25 cellular contexts compared by ENCODE assay signal in the genomic region with DNA sequence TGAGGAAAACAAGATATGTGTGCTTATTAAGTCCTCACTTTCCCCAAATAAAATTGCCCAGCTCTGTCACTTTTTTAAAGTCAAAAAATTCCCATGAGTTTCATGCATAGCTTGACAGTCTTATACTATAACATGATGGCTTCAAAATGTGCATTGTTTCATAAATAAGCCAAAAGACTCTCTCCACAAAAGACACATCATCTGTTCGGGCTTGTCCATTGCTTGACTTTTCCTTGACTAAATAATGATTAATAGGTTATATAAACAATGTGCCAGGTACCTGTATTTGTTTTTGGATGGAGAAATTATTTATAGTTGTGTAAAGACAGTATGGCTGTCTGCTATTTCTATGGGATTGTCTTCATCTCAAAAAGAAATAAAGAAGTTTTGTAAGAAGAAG.
DNase-seq lines count a peak whose midpoint lies in the region; ATAC-seq and TF ChIP-seq lines count a peak whose summit lies in the region.
"Had no signal": no experiment of that assay in that cellular context is flagged by ENCODE, and none has a peak within 500 bp of the region (broad histone marks: within the 10 kb centered on the region; RNA-seq: fewer than 3 reads in every experiment).

No MANE protein-coding gene starts in this region.

- H3K4me3 Mint-ChIP-seq in activated CD4-positive, alpha-beta T cell treated with anti-CD3 and anti-CD28 coated beads, Interleukin-2, amount 10 ng/mL, durations not matched to agents 7 days and 5 days = peak overlapping the region; percentile 3
- peak overlapping the region; percentile 22 for H3K4me3 Mint-ChIP-seq in activated T-helper 1 cell treated with anti-CD3 and anti-CD28 coated beads, Interleukin-12 subunit alpha, Interleukin-12 subunit beta, Interleukin-2, Interleukin-4 antibody, amounts not matched to agents 30 ng/mL and 10 ng/mL and 1 ng/mL, durations not matched to agents 14 hours and 24 hours and 36 hours
- peak overlapping the region; percentile 19 to 75 (median 54) for H3K4me3 Mint-ChIP-seq in naive thymus-derived CD8-positive, alpha-beta T cell
- H3K4me3 Mint-ChIP-seq: B cell, WTC11 had no signal

- no peak overlapping the region for H3K27ac ChIP-seq in left ventricle myocardium inferior (replicated peaks)
- H3K27ac ChIP-seq: esophagus muscularis mucosa, gastrocnemius medialis, right atrium auricular region, tibial nerve had no signal

- no peak for TF ChIP-seq CTCF in left ventricle myocardium inferior (IDR thresholded peaks at IDR 0.05; ENCODE audit: borderline replicate concordance)

- peaks cover 26% of the 10 kb centered on the region for H3K36me3 Mint-ChIP-seq in activated CD4-positive, alpha-beta T cell treated with anti-CD3 and anti-CD28 coated beads, Interleukin-2, amount 10 ng/mL, durations not matched to agents 7 days and 5 days (ENCODE audit: low read depth)
- H3K36me3 Mint-ChIP-seq in activated T-helper 1 cell treated with anti-CD3 and anti-CD28 coated beads, Interleukin-12 subunit alpha, Interleukin-12 subunit beta, Interleukin-2, Interleukin-4 antibody, amounts not matched to agents 30 ng/mL and 10 ng/mL and 1 ng/mL, durations not matched to agents 14 hours and 24 hours and 36 hours (ENCODE audit: low read depth) = peaks cover 3% of the 10 kb centered on the region
- H3K36me3 Mint-ChIP-seq in naive thymus-derived CD8-positive, alpha-beta T cell = peaks cover 0 to 21% (median 16%) of the 10 kb centered on the region in 3 donors

- peaks cover 9% of the 10 kb centered on the region for H3K4me1 ChIP-seq in left ventricle myocardium inferior
- H3K4me1 ChIP-seq: esophagus muscularis mucosa, gastrocnemius medialis, right atrium auricular region, tibial nerve had no signal

- peaks cover 4% of the 10 kb centered on the region for H3K27me3 Mint-ChIP-seq in activated CD4-positive, alpha-beta T cell treated with anti-CD3 and anti-CD28 coated beads, Interleukin-2, amount 10 ng/mL, durations not matched to agents 7 days and 5 days
- H3K27me3 Mint-ChIP-seq in activated T-helper 1 cell treated with anti-CD3 and anti-CD28 coated beads, Interleukin-12 subunit alpha, Interleukin-12 subunit beta, Interleukin-2, Interleukin-4 antibody, amounts not matched to agents 30 ng/mL and 10 ng/mL and 1 ng/mL, durations not matched to agents 14 hours and 24 hours and 36 hours (ENCODE audit: insufficient read depth) = peaks cover 42% of the 10 kb centered on the region
- H3K27me3 Mint-ChIP-seq in naive thymus-derived CD8-positive, alpha-beta T cell = no peaks in the 10 kb centered on the region

- H3K4me1 Mint-ChIP-seq in activated CD4-positive, alpha-beta T cell treated with anti-CD3 and anti-CD28 coated beads, Interleukin-2, amount 10 ng/mL, durations not matched to agents 7 days and 5 days = peaks cover 43% of the 10 kb centered on the region
- peaks cover 32% of the 10 kb centered on the region for H3K4me1 Mint-ChIP-seq in activated T-helper 1 cell treated with anti-CD3 and anti-CD28 coated beads, Interleukin-12 subunit alpha, Interleukin-12 subunit beta, Interleukin-2, Interleukin-4 antibody, amounts not matched to agents 30 ng/mL and 10 ng/mL and 1 ng/mL, durations not matched to agents 14 hours and 24 hours and 36 hours (ENCODE audit: low read depth)
- peaks cover 24 to 48% (median 40%) of the 10 kb centered on the region in 4 donors for H3K4me1 Mint-ChIP-seq in naive thymus-derived CD8-positive, alpha-beta T cell
- H3K4me1 Mint-ChIP-seq: WTC11 had no signal

- H3K27ac Mint-ChIP-seq in activated CD4-positive, alpha-beta T cell treated with anti-CD3 and anti-CD28 coated beads, Interleukin-2, amount 10 ng/mL, durations not matched to agents 7 days and 5 days = peak overlapping the region; percentile 10
- peak overlapping the region; percentile 40 for H3K27ac Mint-ChIP-seq in activated T-helper 1 cell treated with anti-CD3 and anti-CD28 coated beads, Interleukin-12 subunit alpha, Interleukin-12 subunit beta, Interleukin-2, Interleukin-4 antibody, amounts not matched to agents 30 ng/mL and 10 ng/mL and 1 ng/mL, durations not matched to agents 14 hours and 24 hours and 36 hours
- H3K27ac Mint-ChIP-seq in naive thymus-derived CD8-positive, alpha-beta T cell = peak overlapping the region in 6 of 10 donors; percentile 9 to 75 (median 48)
- H3K27ac Mint-ChIP-seq: B cell, WTC11 had no signal

- no peaks in the 10 kb centered on the region for H3K27me3 ChIP-seq in left ventricle myocardium inferior (ENCODE audit: low read depth)
- H3K27me3 ChIP-seq: esophagus muscularis mucosa, gastrocnemius medialis, right atrium auricular region, spleen, tibial nerve had no signal

- H3K9me3 ChIP-seq in left ventricle myocardium inferior (replicated peaks) = peaks cover 25% of the 10 kb centered on the region
- H3K9me3 ChIP-seq: gastrocnemius medialis, SK-N-SH had no signal

- ATAC-seq in naive thymus-derived CD8-positive, alpha-beta T cell = no peak
- ATAC-seq in HG03521 (IDR thresholded peaks at IDR 0.05; ENCODE audit: unreplicated experiment) = no peak
- ATAC-seq: gastrocnemius medialis, HepG2, WTC11 had no signal

- H3K9me3 Mint-ChIP-seq in activated CD4-positive, alpha-beta T cell treated with anti-CD3 and anti-CD28 coated beads, Interleukin-2, amount 10 ng/mL, durations not matched to agents 7 days and 5 days = peaks cover 23% of the 10 kb centered on the region
- H3K9me3 Mint-ChIP-seq in activated T-helper 1 cell treated with anti-CD3 and anti-CD28 coated beads, Interleukin-12 subunit alpha, Interleukin-12 subunit beta, Interleukin-2, Interleukin-4 antibody, amounts not matched to agents 30 ng/mL and 10 ng/mL and 1 ng/mL, durations not matched to agents 14 hours and 24 hours and 36 hours = peaks cover 29% of the 10 kb centered on the region
- H3K9me3 Mint-ChIP-seq in naive thymus-derived CD8-positive, alpha-beta T cell = peaks cover 8 to 34% (median 19%) of the 10 kb centered on the region in 9 donors

- intact Hi-C loops in activated T-helper 1 cell treated with anti-CD3 and anti-CD28 coated beads, Interleukin-12 subunit alpha, Interleukin-12 subunit beta, Interleukin-2, Interleukin-4 antibody, amounts not matched to agents 30 ng/mL and 10 ng/mL and 1 ng/mL, durations not matched to agents 14 hours and 24 hours and 36 hours (cut with micrococcal nuclease) = loop anchor here (1.0 to 5.0 kb wide), 6 partner anchors 15 to 203 kb away; no protein-coding TSS in a partner anchor
- intact Hi-C loops in left ventricle myocardium inferior (cut with micrococcal nuclease) = no loop called here

- POLR2A ChIA-PET in activated CD4-positive, alpha-beta T cell treated with anti-CD3 and anti-CD28 coated beads, Interleukin-2, amount 10 ng/mL, durations not matched to agents 7 days and 5 days (lab: Charles Lee) = no interaction called here
- POLR2A ChIA-PET in naive thymus-derived CD8-positive, alpha-beta T cell (lab: Charles Lee) = no interaction called here

- H3K36me3 ChIP-seq in left ventricle myocardium inferior = no peaks in the 10 kb centered on the region
- H3K36me3 ChIP-seq: esophagus muscularis mucosa, gastrocnemius medialis, right atrium auricular region, spleen, tibial nerve had no signal

- CTCF ChIA-PET in activated CD4-positive, alpha-beta T cell treated with anti-CD3 and anti-CD28 coated beads, Interleukin-2, amount 10 ng/mL, durations not matched to agents 7 days and 5 days (lab: Charles Lee) = interaction anchor here (1.1 kb wide), 1 partner anchor 11 kb away, joined by 3 read pairs; no protein-coding TSS in a partner anchor

- no peak for DNase-seq in activated CD4-positive, alpha-beta T cell treated with anti-CD3 and anti-CD28 coated beads, Interleukin-2, amount 10 ng/mL, durations not matched to agents 7 days and 5 days
- no peak for DNase-seq in activated CD4-positive, alpha-beta T cell treated with anti-CD3 and anti-CD28 coated beads for 4 hours
- DNase-seq in DMS53 treated with DMSO at 0.1 percent for 48 hours (lab: John Stamatoyannopoulos, UW; ENCODE audit: unreplicated experiment) (peak; percentile 79), activated gamma-delta T cell treated with Interleukin-2 at 50 U/mL for 16 hours (no peak), left ventricle myocardium inferior (no peak)
- no peak for DNase-seq in activated T-helper 1 cell treated with anti-CD3 and anti-CD28 coated beads, Interleukin-12 subunit alpha, Interleukin-12 subunit beta, Interleukin-2, Interleukin-4 antibody, amounts not matched to agents 30 ng/mL and 10 ng/mL and 1 ng/mL, durations not matched to agents 14 hours and 24 hours and 36 hours (ENCODE audit: low spot score)
- DNase-seq in naive thymus-derived CD8-positive, alpha-beta T cell = no peak
- DNase-seq: activated CD4-positive, alpha-beta T cell treated with anti-CD3 and anti-CD28 coated beads, Interleukin-2, amount 50 U/mL, for 48 hours; activated naive CD4-positive, alpha-beta T cell treated with Interleukin-2 at 50 U/mL for 16 hours; activated T-cell treated with anti-CD3 and anti-CD28 coated beads for 4 hours; effector CD4-positive, alpha-beta T cell; gastrocnemius medialis; kidney; NCI-H524; SK-N-SH; spleen; stimulated activated CD4-positive, alpha-beta T cell treated with anti-CD3 and anti-CD28 coated beads, Interleukin-4, amount 100 ng/mL, for 1 hour had no signal

- H3K4me3 ChIP-seq in left ventricle myocardium inferior = no peak overlapping the region
- H3K4me3 ChIP-seq: esophagus muscularis mucosa, gastrocnemius medialis, lung, right atrium auricular region, spleen, tibial nerve had no signal

Comparison
In these comparisons a context has a peak if more than half of its experiments do, and no peak if none do; other contexts are left out.
1. H3K4me3 Mint-ChIP-seq: peak in every context shown above with its lines; median percentile 54 in naive thymus-derived CD8-positive, alpha-beta T cell; 22 in activated T-helper 1 cell treated with anti-CD3 and anti-CD28 coated beads, Interleukin-12 subunit alpha, Interleukin-12 subunit beta, Interleukin-2, Interleukin-4 antibody, amounts not matched to agents 30 ng/mL and 10 ng/mL and 1 ng/mL, durations not matched to agents 14 hours and 24 hours and 36 hours; 3 in activated CD4-positive, alpha-beta T cell treated with anti-CD3 and anti-CD28 coated beads, Interleukin-2, amount 10 ng/mL, durations not matched to agents 7 days and 5 days.